Comparison of ENCODE assay signal across 15 cellular contexts in genomic region chr19:34261335-34262109, GRCh38. TPM values are rescaled to one million over a fixed set of nuclear protein-coding genes. Genes with fewer than 3 reads are reported as not detected.
DNase-seq lines count a peak whose midpoint lies in the region; ATAC-seq and TF ChIP-seq lines count a peak whose summit lies in the region.
"Had no signal": no experiment of that assay in that cellular context is flagged by ENCODE, and none has a peak within 500 bp of the region (broad histone marks: within the 10 kb centered on the region; RNA-seq: fewer than 3 reads in every experiment).

No MANE protein-coding gene starts in this region.

- H3K4me1 ChIP-seq in foreskin keratinocyte = peaks cover 18% of the 10 kb centered on the region

- H3K27ac ChIP-seq in RWPE1 (peak overlapping the region; percentile 52; the same call in 1 of the 2 replicates), foreskin keratinocyte (no peak overlapping the region)

- ATAC-seq in Right ventricle myocardium inferior (peak; percentile 20), foreskin keratinocyte (no peak)
- ATAC-seq: esophagus mucosa had no signal

- peak overlapping the region; percentile 85 for H3K27ac Mint-ChIP-seq in type B pancreatic cell
- H3K27ac Mint-ChIP-seq: activated naive CD8-positive, alpha-beta T cell treated with anti-CD3 and anti-CD28 coated beads, Interleukin-2, amount 10 ng/mL, durations not matched to agents 7 days and 5 days had no signal

- peak overlapping the region; percentile 67 for H3K4me3 Mint-ChIP-seq in type B pancreatic cell
- H3K4me3 Mint-ChIP-seq: activated naive CD8-positive, alpha-beta T cell treated with anti-CD3 and anti-CD28 coated beads, Interleukin-2, amount 10 ng/mL, durations not matched to agents 7 days and 5 days had no signal

- DNase-seq in Right ventricle myocardium inferior (ENCODE audit: missing footprints) (no peak), cardiac septum (ENCODE audit: low spot score) (no peak), RWPE1 (ENCODE audit: low spot score) (no peak), kidney tubule cell (ENCODE audit: low spot score) (peak; percentile 25), type B pancreatic cell (ENCODE audit: extremely low spot score, unreplicated experiment) (no peak), foreskin keratinocyte (no peak), activated gamma-delta T cell treated with Interleukin-2 at 50 U/mL for 16 hours (no peak), NCI-H1105 treated with DMSO at 0.1 percent for 48 hours (lab: John Stamatoyannopoulos, UW) (no peak)
- DNase-seq: activated CD8-positive, alpha-beta memory T cell treated with anti-CD3 and anti-CD28 coated beads, Interleukin-2, amount 50 U/mL, for 4 hours; activated naive CD8-positive, alpha-beta T cell treated with anti-CD3 and anti-CD28 coated beads, Interleukin-2, amount 10 ng/mL, durations not matched to agents 7 days and 5 days; DMS79; hippocampal formation; NCI-H1092 treated with DMSO at 0.1 percent for 48 hours; NCI-H524 had no signal

- TF ChIP-seq CTCF in RWPE1 (conservative IDR thresholded peaks at IDR 0.05; ENCODE audit: low read depth) (no peak), type B pancreatic cell (conservative IDR thresholded peaks at IDR 0.05) (no peak), foreskin keratinocyte (conservative IDR thresholded peaks at IDR 0.05) (no peak)

- H3K27me3 Mint-ChIP-seq in type B pancreatic cell = no peaks in the 10 kb centered on the region
- H3K27me3 Mint-ChIP-seq: activated naive CD8-positive, alpha-beta T cell treated with anti-CD3 and anti-CD28 coated beads, Interleukin-2, amount 10 ng/mL, durations not matched to agents 7 days and 5 days had no signal

- POLR2A ChIA-PET in RWPE1 (lab: Yijun Ruan, JAX; ENCODE audit: low non-redundant PET) = interaction anchor here (0.5 kb wide), 1 partner anchor 71 kb away, joined by 8 read pairs; no protein-coding TSS in a partner anchor

- H3K36me3 Mint-ChIP-seq in type B pancreatic cell = peaks cover 6% of the 10 kb centered on the region

- CTCF ChIA-PET in RWPE1 (lab: Yijun Ruan, JAX) = no interaction called here

- H3K4me1 Mint-ChIP-seq in type B pancreatic cell (ENCODE audit: unreplicated experiment) = peaks cover 32% of the 10 kb centered on the region

- intact Hi-C loops in Right ventricle myocardium inferior (cut with DNase I) = no loop called here
- intact Hi-C loops in cardiac septum (cut with DNase I) = no loop called here

- no peaks in the 10 kb centered on the region for H3K9me3 Mint-ChIP-seq in type B pancreatic cell
- H3K9me3 Mint-ChIP-seq: activated naive CD8-positive, alpha-beta T cell treated with anti-CD3 and anti-CD28 coated beads, Interleukin-2, amount 10 ng/mL, durations not matched to agents 7 days and 5 days had no signal

- H3K27me3 ChIP-seq in foreskin keratinocyte = no peaks in the 10 kb centered on the region

RNA-seq across cellular contexts. Expression of gene GARRE1, which starts 7.2 kb away (rescaled TPM):
- total RNA-seq in Right ventricle myocardium inferior (16.3 TPM), cardiac septum (26.7 TPM), type B pancreatic cell (ENCODE audit: low replicate concordance) (22.5 and 22.8 TPM in 2 replicates), foreskin keratinocyte (9.9 and 11.1 TPM in 2 replicates)
- 2.1 and 2.4 TPM in 2 replicates for polyA plus RNA-seq in foreskin keratinocyte
